Comparison of ENCODE assay signal across 1 cellular context in genomic region chr14:100726467-100726811, GRCh38.
A peak's percentile ranks its signal among the peaks of the same experiment; 100 is the strongest.
TF ChIP-seq lines count a peak whose summit lies in the region.

No MANE protein-coding gene starts in this region.

TF ChIP-seq in K562, 482 proteins besides CTCF, POLR2A, EP300 and RAD21 (continues in another document):
- TF ChIP-seq ZBTB40 (IDR thresholded peaks at IDR 0.05) (no peak), ZBTB40 (CRISPR knock-in tag; IDR thresholded peaks at IDR 0.05) (peak; percentile 61), JUN (IDR thresholded peaks at IDR 0.05; ENCODE audit: borderline replicate concordance, low read depth, low read length) (no peak), JUN (CRISPR knock-in tag; IDR thresholded peaks at IDR 0.05; ENCODE audit: borderline replicate concordance) (0 out of 2 replicates have a peak, but pooled peaks have one; percentile 59), ZBTB49 (CRISPR knock-in tag; IDR thresholded peaks at IDR 0.05; ENCODE audit: borderline replicate concordance) (0 out of 2 replicates have a peak, but pooled peaks have one; percentile 76), ZNF232 (CRISPR knock-in tag; IDR thresholded peaks at IDR 0.05) (peak; percentile 43; the same call in 1 of the 2 replicates), ESRRA (IDR thresholded peaks at IDR 0.05; ENCODE audit: borderline replicate concordance, low read depth) (no peak), IRF1 (CRISPR knock-in tag; IDR thresholded peaks at IDR 0.05; ENCODE audit: borderline replicate concordance) (no peak), TEAD4 (IDR thresholded peaks at IDR 0.05; ENCODE audit: low read length) (no peak), TEAD4 (CRISPR knock-in tag; IDR thresholded peaks at IDR 0.05; ENCODE audit: borderline replicate concordance) (peak; percentile 83; the same call in 1 of the 2 replicates), ID3 (CRISPR knock-in tag; IDR thresholded peaks at IDR 0.05) (no peak), ID3 (tag; IDR thresholded peaks at IDR 0.05) (no peak), ZNF224 (CRISPR knock-in tag; IDR thresholded peaks at IDR 0.05) (peak; percentile 73; the same call in 1 of the 2 replicates), IRF9 (tag; IDR thresholded peaks at IDR 0.05) (no peak), ARID4B (CRISPR knock-in tag; IDR thresholded peaks at IDR 0.05) (0 out of 2 replicates have a peak, but pooled peaks have one; percentile 8), NR3C1 (CRISPR knock-in tag; IDR thresholded peaks at IDR 0.05) (peak; percentile 82; the same call in 1 of the 2 replicates), ZNF511 (CRISPR knock-in tag; IDR thresholded peaks at IDR 0.05) (peak; percentile 87; the same call in 1 of the 2 replicates), BCL6 (CRISPR knock-in tag; IDR thresholded peaks at IDR 0.05) (no peak), ZNF143 (CRISPR knock-in tag; IDR thresholded peaks at IDR 0.05) (peak; percentile 52; the same call in 1 of the 2 replicates), E2F5 (CRISPR knock-in tag; IDR thresholded peaks at IDR 0.05) (0 out of 2 replicates have a peak, but pooled peaks have one; percentile 75), FOXM1 (IDR thresholded peaks at IDR 0.05; ENCODE audit: low read depth) (no peak), FOXM1 (CRISPR knock-in tag; IDR thresholded peaks at IDR 0.05; ENCODE audit: low read depth) (no peak), KDM5B (IDR thresholded peaks at IDR 0.05; ENCODE audit: insufficient replicate concordance, low read depth, low read length) (no peak), ZFX (CRISPR knock-in tag; IDR thresholded peaks at IDR 0.05) (peak; percentile 69), FOXP1 (CRISPR knock-in tag; IDR thresholded peaks at IDR 0.05) (peak; percentile 84; the same call in 1 of the 2 replicates), DLX4 (CRISPR knock-in tag; IDR thresholded peaks at IDR 0.05) (no peak), RBM17 (IDR thresholded peaks at IDR 0.05; ENCODE audit: borderline replicate concordance, low read depth, low read length) (no peak), MBD1 (CRISPR knock-in tag; IDR thresholded peaks at IDR 0.05) (no peak), E2F6 (IDR thresholded peaks at IDR 0.05; ENCODE audit: borderline replicate concordance in 1 of 2, extremely low read depth in 1 of 2, insufficient read depth in 1 of 2, insufficient read length in 1 of 2, low read depth in 1 of 2, low read length in 1 of 2, poor library complexity in 1 of 2, severe bottlenecking in 1 of 2) (peak; percentile 22 to 50), TEAD1 (CRISPR knock-in tag; IDR thresholded peaks at IDR 0.05) (peak in 1 of 2 experiments; percentile 82; a peak in 2 of 4 replicates), NR2C2 (CRISPR knock-in tag; IDR thresholded peaks at IDR 0.05) (peak; percentile 29; the same call in 1 of the 2 replicates), NR2C2 (tag; IDR thresholded peaks at IDR 0.05) (no peak)
